In genomic region chr11:124538019-124538418, GRCh38 we compare ENCODE assay signal across 1 cellular context.
A peak's percentile ranks its signal among the peaks of the same experiment; 100 is the strongest.
TF ChIP-seq lines count a peak whose summit lies in the region.

No MANE protein-coding gene starts in this region.

TF ChIP-seq in K562, 482 proteins besides CTCF, POLR2A, EP300 and RAD21:
- TF ChIP-seq SPI1 (IDR thresholded peaks at IDR 0.05; ENCODE audit: borderline replicate concordance, low read depth, low read length) (0 out of 2 replicates have a peak, but pooled peaks have one; percentile 25), THAP7 (CRISPR knock-in tag; IDR thresholded peaks at IDR 0.05) (no peak), CEBPB (tag; IDR thresholded peaks at IDR 0.05) (peak; percentile 11; the same call in 1 of the 2 replicates), SOX6 (IDR thresholded peaks at IDR 0.05) (no peak), KDM1A (IDR thresholded peaks at IDR 0.05) (no peak), ZFP91 (CRISPR knock-in tag; IDR thresholded peaks at IDR 0.05) (no peak), PTRF (tag; IDR thresholded peaks at IDR 0.05) (no peak), PCBP1 (IDR thresholded peaks at IDR 0.05; ENCODE audit: low read depth, low read length, poor library complexity, severe bottlenecking) (no peak), ZNF766 (CRISPR knock-in tag; conservative IDR thresholded peaks at IDR 0.05) (peak; percentile 46; the same call in 1 of the 2 replicates), NRF1 (conservative IDR thresholded peaks at IDR 0.05 in 1 of 2, IDR thresholded peaks at IDR 0.05 in 1 of 2) (no peak), ZNF639 (CRISPR knock-in tag; conservative IDR thresholded peaks at IDR 0.05 in 1 of 2, IDR thresholded peaks at IDR 0.05 in 1 of 2) (0 out of 4 replicates have a peak, but pooled peaks of 1 of the 2 experiments have one; percentile 39), BCLAF1 (IDR thresholded peaks at IDR 0.05; ENCODE audit: borderline replicate concordance in 1 of 2, control insufficient read depth in 1 of 2, low read depth in 2 of 2, low read length in 1 of 2) (no peak), FOXJ2 (tag; IDR thresholded peaks at IDR 0.05) (peak; percentile 67; the same call in 1 of the 2 replicates), NR2C2 (CRISPR knock-in tag; IDR thresholded peaks at IDR 0.05) (no peak), NR2C2 (tag; IDR thresholded peaks at IDR 0.05) (peak; percentile 46), KLF13 (tag; IDR thresholded peaks at IDR 0.05; ENCODE audit: borderline replicate concordance, low read depth) (no peak), KAT2B (IDR thresholded peaks at IDR 0.05; ENCODE audit: low read depth, low read length) (no peak)
